Comparison of ENCODE assay signal across 16 cellular contexts in genomic region chr15:40449275-40449674, GRCh38. TPM values are rescaled to one million over a fixed set of nuclear protein-coding genes. Genes with fewer than 3 reads are reported as not detected.
A peak's percentile ranks its signal among the peaks of the same experiment; 100 is the strongest.
DNase-seq lines count a peak whose midpoint lies in the region; ATAC-seq, FAIRE-seq and TF ChIP-seq lines count a peak whose summit lies in the region.
"Had no signal": no experiment of that assay in that cellular context is flagged by ENCODE, and none has a peak within 500 bp of the region (broad histone marks: within the 10 kb centered on the region; RNA-seq: fewer than 3 reads in every experiment).

No MANE protein-coding gene starts in this region.

- no peak for TF ChIP-seq EP300 in upper lobe of left lung (IDR thresholded peaks at IDR 0.05)

- H3K79me1 ChIP-seq in mesendoderm (ENCODE audit: low read length) = peaks cover 25% of the 10 kb centered on the region

- FAIRE-seq in HTR-8/SVneo (lab: Jason Lieb, UNC) = peak; percentile 42

- H2BK15ac ChIP-seq in mesendoderm (replicated peaks; ENCODE audit: low read depth) = no peak overlapping the region

- H2BK5ac ChIP-seq in mesendoderm (ENCODE audit: low read length) = no peak overlapping the region

- H3K18ac ChIP-seq in mesendoderm (ENCODE audit: low read length) = no peak overlapping the region

- H4K5ac ChIP-seq in mesendoderm (ENCODE audit: low read length) = no peak overlapping the region

- no peak for ATAC-seq in upper lobe of left lung (ENCODE audit: low FRiP score in 2 of 2)
- ATAC-seq: activated CD4-positive, CD25-positive, alpha-beta regulatory T cell treated with anti-CD3 and anti-CD28 coated beads, Interleukin-2, amount 50 U/mL, for 24 hours; activated naive CD4-positive, alpha-beta T cell treated with anti-CD3 and anti-CD28 coated beads, Interleukin-2, amount 50 U/mL, for 72 hours had no signal

- H3K79me2 ChIP-seq in mesendoderm (ENCODE audit: control insufficient read depth, insufficient read depth, low read length) = peaks cover 90% of the 10 kb centered on the region

- H3K4ac ChIP-seq in mesendoderm (ENCODE audit: low read depth, low read length) = no peak overlapping the region

- H3K4me3 ChIP-seq in cardiac fibroblast (replicated peaks in 1 of 2; ENCODE audit: low read depth in 2 of 2, low read length in 2 of 2) = no peak overlapping the region
- no peak overlapping the region for H3K4me3 ChIP-seq in mesendoderm (ENCODE audit: low read length)
- H3K4me3 ChIP-seq in upper lobe of left lung = no peak overlapping the region
- H3K4me3 ChIP-seq: thoracic aorta had no signal

- no peak overlapping the region for H3K56ac ChIP-seq in mesendoderm (ENCODE audit: low read length)

- H3K36me3 ChIP-seq in mesendoderm (ENCODE audit: control insufficient read depth, insufficient read depth, low read length) (no peaks in the 10 kb centered on the region), upper lobe of left lung (no peaks in the 10 kb centered on the region)
- H3K36me3 ChIP-seq: thoracic aorta had no signal

- no peak overlapping the region for H2BK120ac ChIP-seq in mesendoderm (ENCODE audit: low read depth, low read length)

- H3K27ac ChIP-seq in mesendoderm (ENCODE audit: low read depth, low read length) = no peak overlapping the region
- no peak overlapping the region for H3K27ac ChIP-seq in upper lobe of left lung
- H3K27ac ChIP-seq: thoracic aorta had no signal

- TF ChIP-seq CTCF in cardiac fibroblast (IDR thresholded peaks at IDR 0.05; ENCODE audit: low read depth, low read length) = no peak
- no peak for TF ChIP-seq CTCF in upper lobe of left lung (IDR thresholded peaks at IDR 0.05)

- no peak overlapping the region for H3K4me2 ChIP-seq in mesendoderm (ENCODE audit: low read length)

- H3K27me3 ChIP-seq in mesendoderm (ENCODE audit: insufficient read depth, low read length, poor library complexity) (no peaks in the 10 kb centered on the region), upper lobe of left lung (no peaks in the 10 kb centered on the region)

- no peak overlapping the region for H4K8ac ChIP-seq in mesendoderm (ENCODE audit: low read depth, low read length)

- H3K4me1 ChIP-seq in mesendoderm (ENCODE audit: control insufficient read depth, low read depth, low read length) (peaks cover 18% of the 10 kb centered on the region), upper lobe of left lung (peaks cover 27 to 53% (median 37%) of the 10 kb centered on the region in 4 donors)

- peak; percentile 43 for DNase-seq in Daoy (ENCODE audit: low read depth)
- DNase-seq in HTR-8/SVneo (ENCODE audit: insufficient read length, low spot score) = no peak
- DNase-seq in cardiac fibroblast (ENCODE audit: low read depth in 2 of 2) = peak; percentile 27 to 28
- peak; percentile 82 for DNase-seq in mesendoderm
- DNase-seq in upper lobe of left lung = no peak
- DNase-seq in SK-N-DZ (ENCODE audit: low spot score) = no peak
- no peak for DNase-seq in NCI-H2227 (lab: John Stamatoyannopoulos, UW; ENCODE audit: unreplicated experiment)
- DNase-seq in NCI-H1694 (lab: John Stamatoyannopoulos, UW) = no peak
- DNase-seq: activated CD8-positive, alpha-beta memory T cell treated with anti-CD3 and anti-CD28 coated beads, Interleukin-2, amount 50 U/mL, for 4 hours; C1 segment of cervical spinal cord; central memory CD4-positive, alpha-beta T cell; DND-41; NCI-H446 had no signal

- H2AK5ac ChIP-seq in mesendoderm (ENCODE audit: low read length) = no peak overlapping the region

- no peak overlapping the region for H3K9ac ChIP-seq in mesendoderm (ENCODE audit: low read length)

- no peak for TF ChIP-seq POLR2A in upper lobe of left lung (IDR thresholded peaks at IDR 0.05)

- H3K9me3 ChIP-seq in upper lobe of left lung = no peaks in the 10 kb centered on the region
- H3K9me3 ChIP-seq: thoracic aorta had no signal

- H3K23ac ChIP-seq in mesendoderm (ENCODE audit: low read length) = no peak overlapping the region

RNA-seq across cellular contexts. Expression of gene BAHD1, which starts 8.5 kb away (rescaled TPM):
- 10.8 and 11.0 TPM in 2 replicates for total RNA-seq in Daoy (2014; rRNA removed; shearing (Covaris generic))
- polyA plus RNA-seq in mesendoderm (2013, experiment 1 of 2) = 19.9 TPM
- 20.3 TPM for polyA plus RNA-seq in mesendoderm (2013, experiment 2 of 2)
- total RNA-seq in upper lobe of left lung = 10 to 100 TPM; 21.0 to 36.9 (median 28.5) TPM
- 21.6 and 24.7 TPM in 2 replicates for polyA plus RNA-seq in SK-N-DZ (2014; cell fraction: cytosol; rRNA removed)
- 34.6 and 44.7 TPM in 2 replicates for polyA plus RNA-seq in SK-N-DZ (2014; cell fraction: nucleus; rRNA removed)

RNA-seq across cellular contexts. Expression of gene CHST14, which starts 21.5 kb away (rescaled TPM):
- 11.3 and 16.6 TPM in 2 replicates for total RNA-seq in Daoy (2014; rRNA removed; shearing (Covaris generic))
- polyA plus RNA-seq in mesendoderm (2013, experiment 1 of 2) = 12.4 TPM
- polyA plus RNA-seq in mesendoderm (2013, experiment 2 of 2) = 12.4 TPM
- total RNA-seq in upper lobe of left lung = 10 to 100 TPM in 5 of 6 donors, 1 to 10 TPM in 1; 3.1 to 20.6 (median 14.6) TPM
- 16.2 and 18.3 TPM in 2 replicates for polyA plus RNA-seq in SK-N-DZ (2014; cell fraction: cytosol; rRNA removed)
- 5.8 and 7.1 TPM in 2 replicates for polyA plus RNA-seq in SK-N-DZ (2014; cell fraction: nucleus; rRNA removed)

RNA-seq across cellular contexts. Expression of gene IVD, which starts 43.7 kb away (rescaled TPM):
- 17.9 and 23.4 TPM in 2 replicates for total RNA-seq in Daoy (2014; rRNA removed; shearing (Covaris generic))
- polyA plus RNA-seq in mesendoderm (2013, experiment 1 of 2) = 29.0 TPM
- polyA plus RNA-seq in mesendoderm (2013, experiment 2 of 2) = 29.9 TPM
- 100 to 1,000 TPM in 2 of 6 donors, 10 to 100 TPM in 4; 68.1 to 112 (median 94.5) TPM for total RNA-seq in upper lobe of left lung
- 15.4 and 25.4 TPM in 2 replicates for polyA plus RNA-seq in SK-N-DZ (2014; cell fraction: cytosol; rRNA removed)
- polyA plus RNA-seq in SK-N-DZ (2014; cell fraction: nucleus; rRNA removed) = 44.9 and 45.8 TPM in 2 replicates

Comparison
In these comparisons a context has a peak if more than half of its experiments do, and no peak if none do; other contexts are left out.
1. DNase-seq: peak in Daoy (single experiment), cardiac fibroblast (2 of 2) and mesendoderm (single experiment); none in HTR-8/SVneo (single experiment), upper lobe of left lung (0 of 2), SK-N-DZ (single experiment), NCI-H2227 (single experiment) and NCI-H1694 (single experiment).